Comparison of ENCODE assay signal across 9 cellular contexts in genomic region chr10:80144302-80145131, GRCh38. TPM values are rescaled to one million over a fixed set of nuclear protein-coding genes. Genes with fewer than 3 reads are reported as not detected.
DNase-seq lines count a peak whose midpoint lies in the region; ATAC-seq and TF ChIP-seq lines count a peak whose summit lies in the region.
"Had no signal": no experiment of that assay in that cellular context is flagged by ENCODE, and none has a peak within 500 bp of the region (broad histone marks: within the 10 kb centered on the region; RNA-seq: fewer than 3 reads in every experiment).

No MANE protein-coding gene starts in this region.

- in situ Hi-C loops in HAP-1 (cut with MboI; ENCODE audit: low sequenced_read_pairs) = loop anchor here (10.0 kb wide), 1 partner anchor 70 kb away; no protein-coding TSS in a partner anchor

- no peak overlapping the region for H3K4me2 ChIP-seq in neural progenitor cell

- no peaks in the 10 kb centered on the region for H4K20me1 ChIP-seq in neural progenitor cell (ENCODE audit: low read depth)

- H3K4me3 Mint-ChIP-seq in activated CD4-positive, alpha-beta T cell treated with anti-CD3 and anti-CD28 coated beads, Interleukin-2, amount 10 ng/mL, durations not matched to agents 7 days and 5 days = peak overlapping the region; percentile 69
- H3K4me3 Mint-ChIP-seq in neural progenitor cell = no peak overlapping the region

- H3K27me3 Mint-ChIP-seq in activated CD4-positive, alpha-beta T cell treated with anti-CD3 and anti-CD28 coated beads, Interleukin-2, amount 10 ng/mL, durations not matched to agents 7 days and 5 days = peaks cover 3% of the 10 kb centered on the region
- H3K27me3 Mint-ChIP-seq in neural progenitor cell (ENCODE audit: insufficient read depth, low read depth) = no peaks in the 10 kb centered on the region

- CTCF ChIA-PET in activated CD4-positive, alpha-beta T cell treated with anti-CD3 and anti-CD28 coated beads, Interleukin-2, amount 10 ng/mL, durations not matched to agents 7 days and 5 days (lab: Charles Lee) = interaction anchor here (0.6 to 4.1 kb wide), 25 partner anchors 9 to 125 kb away, joined by 3 to 47 read pairs (median 4); no protein-coding TSS in a partner anchor

- no peaks in the 10 kb centered on the region for H3K9me3 Mint-ChIP-seq in activated CD4-positive, alpha-beta T cell treated with anti-CD3 and anti-CD28 coated beads, Interleukin-2, amount 10 ng/mL, durations not matched to agents 7 days and 5 days
- H3K9me3 Mint-ChIP-seq in neural progenitor cell = peaks cover 7% of the 10 kb centered on the region

- H3K36me3 ChIP-seq in HAP-1 (replicated peaks) = no peaks in the 10 kb centered on the region; the same call in 1 of the 2 replicates
- no peaks in the 10 kb centered on the region for H3K36me3 ChIP-seq in neural progenitor cell

- no peaks in the 10 kb centered on the region for H3F3A ChIP-seq in neural progenitor cell (ENCODE audit: low read depth)

- H3K9me3 ChIP-seq in HAP-1 = peaks cover 3% of the 10 kb centered on the region
- H3K9me3 ChIP-seq in neural progenitor cell (ENCODE audit: low read depth) = no peaks in the 10 kb centered on the region

- DNase-seq in GM12865 (ENCODE audit: low read depth) (peak; percentile 22), HAP-1 (ENCODE audit: low spot score in 2 of 2) (peak in 1 of 2 experiments; percentile 32), NB4 (ENCODE audit: low read depth) (peak; percentile 29), Right ventricle myocardium superior (no peak), neural progenitor cell (ENCODE audit: low spot score) (no peak), AG20443 (ENCODE audit: low spot score) (no peak)
- peak; percentile 42 for DNase-seq in activated CD4-positive, alpha-beta T cell treated with anti-CD3 and anti-CD28 coated beads, Interleukin-2, amount 10 ng/mL, durations not matched to agents 7 days and 5 days
- peak; percentile 27 to 48 for DNase-seq in stimulated activated CD4-positive, alpha-beta T cell treated with anti-CD3 and anti-CD28 coated beads, Interleukin-2, amount 100 ng/mL, for 24 hours

- H3K27ac Mint-ChIP-seq in activated CD4-positive, alpha-beta T cell treated with anti-CD3 and anti-CD28 coated beads, Interleukin-2, amount 10 ng/mL, durations not matched to agents 7 days and 5 days = peak overlapping the region; percentile 70
- H3K27ac Mint-ChIP-seq in neural progenitor cell = no peak overlapping the region

- POLR2A ChIA-PET in activated CD4-positive, alpha-beta T cell treated with anti-CD3 and anti-CD28 coated beads, Interleukin-2, amount 10 ng/mL, durations not matched to agents 7 days and 5 days (lab: Charles Lee) = interaction anchor here (0.6 kb wide), 1 partner anchor 80 kb away, joined by 3 read pairs; no protein-coding TSS in a partner anchor

- H3K79me2 ChIP-seq in neural progenitor cell (ENCODE audit: low read depth) = no peaks in the 10 kb centered on the region

- no peak overlapping the region for H3K9ac ChIP-seq in neural progenitor cell

- no peak for TF ChIP-seq POLR2A in NB4 (IDR thresholded peaks at IDR 0.05; ENCODE audit: extremely low read depth, insufficient read length)

- peaks cover 21% of the 10 kb centered on the region for H3K4me1 Mint-ChIP-seq in activated CD4-positive, alpha-beta T cell treated with anti-CD3 and anti-CD28 coated beads, Interleukin-2, amount 10 ng/mL, durations not matched to agents 7 days and 5 days
- no peaks in the 10 kb centered on the region for H3K4me1 Mint-ChIP-seq in neural progenitor cell

- no peak overlapping the region for H3K27ac ChIP-seq in neural progenitor cell

- peak; percentile 40 for ATAC-seq in Right ventricle myocardium superior (ENCODE audit: poor library complexity)

- peaks cover 16% of the 10 kb centered on the region for H3K4me1 ChIP-seq in HAP-1
- H3K4me1 ChIP-seq in neural progenitor cell = no peaks in the 10 kb centered on the region

- intact Hi-C loops in Right ventricle myocardium superior (cut with DNase I) = loop anchor here (5.0 kb wide), 2 partner anchors 63 to 78 kb away; partner anchors contain the start of gene ANXA11

- 0 out of 2 replicates have a peak, but pooled peaks cover 3% of the 10 kb centered on the region for H3K27me3 ChIP-seq in HAP-1 (ENCODE audit: low read depth)
- peaks cover 15% of the 10 kb centered on the region for H3K27me3 ChIP-seq in neural progenitor cell

- H2AFZ ChIP-seq in neural progenitor cell (replicated peaks) = no peak overlapping the region

- TF ChIP-seq CTCF in GM12865 (IDR thresholded peaks at IDR 0.05; ENCODE audit: insufficient read depth, low read depth, low read length, missing control alignments) = no peak
- no peak for TF ChIP-seq CTCF in NB4 (IDR thresholded peaks at IDR 0.05; ENCODE audit: low read depth, low read length)
- no peak for TF ChIP-seq CTCF in neural progenitor cell (IDR thresholded peaks at IDR 0.05)

- peaks cover 10% of the 10 kb centered on the region for H3K36me3 Mint-ChIP-seq in activated CD4-positive, alpha-beta T cell treated with anti-CD3 and anti-CD28 coated beads, Interleukin-2, amount 10 ng/mL, durations not matched to agents 7 days and 5 days (ENCODE audit: low read depth)
- no peaks in the 10 kb centered on the region for H3K36me3 Mint-ChIP-seq in neural progenitor cell

- H3K4me3 ChIP-seq in GM12865 (ENCODE audit: low read depth, low read length) = no peak overlapping the region
- H3K4me3 ChIP-seq in HAP-1 = peak overlapping the region; percentile 17
- H3K4me3 ChIP-seq in NB4 (ENCODE audit: low read depth, low read length) = no peak overlapping the region
- H3K4me3 ChIP-seq in neural progenitor cell = no peak overlapping the region

RNA-seq across cellular contexts. Expression of gene PLAC9, which starts 12.0 kb away (rescaled TPM):
- total RNA-seq in activated CD4-positive, alpha-beta T cell treated with anti-CD3 and anti-CD28 coated beads, Interleukin-2, amount 10 ng/mL, durations not matched to agents 7 days and 5 days = not detected
- total RNA-seq in Right ventricle myocardium superior = 29.1 TPM
- not detected in 2 replicates for total RNA-seq in neural progenitor cell (ENCODE audit: low replicate concordance)
- total RNA-seq: HT1080 had no signal

Comparison
In these comparisons a context has a peak if more than half of its experiments do, and no peak if none do; other contexts are left out.
1. DNase-seq: peak in GM12865 (single experiment), NB4 (single experiment), activated CD4-positive, alpha-beta T cell treated with anti-CD3 and anti-CD28 coated beads, Interleukin-2, amount 10 ng/mL, durations not matched to agents 7 days and 5 days (single experiment) and stimulated activated CD4-positive, alpha-beta T cell treated with anti-CD3 and anti-CD28 coated beads, Interleukin-2, amount 100 ng/mL, for 24 hours (2 of 2); none in Right ventricle myocardium superior (single experiment), neural progenitor cell (single experiment) and AG20443 (single experiment).
2. RNA of gene PLAC9, which starts 12.0 kb away (total RNA-seq): 29.1 TPM in Right ventricle myocardium superior (single experiment); not detected in activated CD4-positive, alpha-beta T cell treated with anti-CD3 and anti-CD28 coated beads, Interleukin-2, amount 10 ng/mL, durations not matched to agents 7 days and 5 days and not detected in neural progenitor cell; every median in the first group is over 10 times any median in the second.